8 cellular contexts compared by ENCODE assay signal in genomic region chr9:121992571-121993212, GRCh38.
DNase-seq lines count a peak whose midpoint lies in the region; ATAC-seq and TF ChIP-seq lines count a peak whose summit lies in the region.

No MANE protein-coding gene starts in this region.

- H3K4me3 ChIP-seq in naive thymus-derived CD4-positive, alpha-beta T cell (ENCODE audit: low read length), result no peak overlapping the region
- no peak overlapping the region for H3K4me3 ChIP-seq in testis

- H3K4me1 Mint-ChIP-seq in activated CD8-positive, alpha-beta T cell treated with anti-CD3 and anti-CD28 coated beads for 36 hours (ENCODE audit: low read depth), result no peaks in the 10 kb centered on the region
- H3K4me1 Mint-ChIP-seq in naive thymus-derived CD4-positive, alpha-beta T cell, result no peaks in the 10 kb centered on the region

- H3K36me3 Mint-ChIP-seq in activated CD8-positive, alpha-beta T cell treated with anti-CD3 and anti-CD28 coated beads for 36 hours (ENCODE audit: low read depth), result peaks cover 3% of the 10 kb centered on the region
- peaks cover 0 to 21% (median 13%) of the 10 kb centered on the region in 5 donors for H3K36me3 Mint-ChIP-seq in naive thymus-derived CD4-positive, alpha-beta T cell

- ATAC-seq in activated CD8-positive, alpha-beta T cell treated with anti-CD3 and anti-CD28 coated beads for 36 hours, result peak; percentile 80
- ATAC-seq in naive thymus-derived CD4-positive, alpha-beta T cell, result peak; percentile 62
- no peak for ATAC-seq in HG03135 (IDR thresholded peaks at IDR 0.05; ENCODE audit: unreplicated experiment)

- no peak overlapping the region for H3K4me3 Mint-ChIP-seq in activated CD8-positive, alpha-beta T cell treated with anti-CD3 and anti-CD28 coated beads for 36 hours
- no peak overlapping the region for H3K4me3 Mint-ChIP-seq in naive thymus-derived CD4-positive, alpha-beta T cell

- intact Hi-C loops in activated CD8-positive, alpha-beta T cell treated with anti-CD3 and anti-CD28 coated beads for 36 hours (cut with micrococcal nuclease), result loop anchor here (1.0 to 2.0 kb wide), 2 partner anchors 248 to 305 kb away; no protein-coding TSS in a partner anchor
- intact Hi-C loops in naive thymus-derived CD4-positive, alpha-beta T cell (cut with micrococcal nuclease), result loop anchor here in 1 of 2 donors (1.0 kb wide), 2 partner anchors 248 to 305 kb away; no protein-coding TSS in a partner anchor
- intact Hi-C loops in testis (cut with DNase I; ENCODE audit: low total_unique reads), result loop anchor here (5.0 kb wide), 1 partner anchor 455 kb away; no protein-coding TSS in a partner anchor

- H3K36me3 ChIP-seq in naive thymus-derived CD4-positive, alpha-beta T cell (ENCODE audit: control insufficient read depth in 2 of 3, insufficient read depth in 3 of 3, low read length in 3 of 3), result peaks cover 0 to 5% (median 0%) of the 10 kb centered on the region in 3 experiments
- no peaks in the 10 kb centered on the region for H3K36me3 ChIP-seq in testis (ENCODE audit: low read depth, missing control alignments)

- no peak overlapping the region for H3K27ac Mint-ChIP-seq in activated CD8-positive, alpha-beta T cell treated with anti-CD3 and anti-CD28 coated beads for 36 hours
- H3K27ac Mint-ChIP-seq in naive thymus-derived CD4-positive, alpha-beta T cell, result no peak overlapping the region

- TF ChIP-seq CTCF in activated CD8-positive, alpha-beta T cell treated with anti-CD3 and anti-CD28 coated beads for 36 hours (IDR thresholded peaks at IDR 0.05), result peak; percentile 88
- TF ChIP-seq CTCF in testis (IDR thresholded peaks at IDR 0.05), result peak; percentile 84 to 93 (median 91)

- H3K4me1 ChIP-seq in naive thymus-derived CD4-positive, alpha-beta T cell (ENCODE audit: control insufficient read depth in 2 of 2, insufficient read depth in 2 of 2, low read length in 2 of 2), result no peaks in the 10 kb centered on the region
- no peaks in the 10 kb centered on the region for H3K4me1 ChIP-seq in testis

- H3K9me3 ChIP-seq in naive thymus-derived CD4-positive, alpha-beta T cell (ENCODE audit: control insufficient read depth in 2 of 3, low read length in 3 of 3), result no peaks in the 10 kb centered on the region
- H3K9me3 ChIP-seq in testis, result no peaks in the 10 kb centered on the region

- 16 to 19% methylated on average over 8 of the region's 8 CpGs for WGBS in testis, 2 donors

- CTCF ChIA-PET in HEK293T (lab: Yijun Ruan, JAX), result no interaction called here
- CTCF ChIA-PET in activated CD8-positive, alpha-beta T cell treated with anti-CD3 and anti-CD28 coated beads for 36 hours (lab: Charles Lee), result no interaction called here
- CTCF ChIA-PET in naive thymus-derived CD4-positive, alpha-beta T cell (lab: Charles Lee), result interaction anchor here (1.0 kb wide), 1 partner anchor 14 kb away, joined by 4 read pairs; no protein-coding TSS in a partner anchor

- H3K27me3 ChIP-seq in naive thymus-derived CD4-positive, alpha-beta T cell (ENCODE audit: control insufficient read depth in 2 of 2, insufficient read depth in 2 of 2, low read length in 2 of 2), result no peaks in the 10 kb centered on the region
- no peaks in the 10 kb centered on the region for H3K27me3 ChIP-seq in testis

- POLR2A ChIA-PET in HEK293T (lab: Yijun Ruan, JAX), result no interaction called here
- POLR2A ChIA-PET in activated CD8-positive, alpha-beta T cell treated with anti-CD3 and anti-CD28 coated beads for 36 hours (lab: Charles Lee), result no interaction called here
- POLR2A ChIA-PET in naive thymus-derived CD4-positive, alpha-beta T cell (lab: Charles Lee), result no interaction called here

- DNase-seq in DMS 273 (lab: John Stamatoyannopoulos, UW; ENCODE audit: unreplicated experiment) (peak; percentile 86), HEK293T (ENCODE audit: extremely low spot score) (peak; percentile 76), NCI-H446 treated with DMSO at 0.1 percent for 48 hours (lab: John Stamatoyannopoulos, UW) (peak; percentile 8), erythroblast (lab: John Stamatoyannopoulos, UW) (peak; percentile 78 to 87), testis (peak; percentile 82)
- peak; percentile 67 for DNase-seq in activated CD8-positive, alpha-beta T cell treated with anti-CD3 and anti-CD28 coated beads for 36 hours
- peak in 6 of 9 donors; percentile 10 to 65 (median 49) for DNase-seq in naive thymus-derived CD4-positive, alpha-beta T cell

- no peaks in the 10 kb centered on the region for H3K27me3 Mint-ChIP-seq in activated CD8-positive, alpha-beta T cell treated with anti-CD3 and anti-CD28 coated beads for 36 hours
- no peaks in the 10 kb centered on the region for H3K27me3 Mint-ChIP-seq in naive thymus-derived CD4-positive, alpha-beta T cell

- H3K27ac ChIP-seq in naive thymus-derived CD4-positive, alpha-beta T cell (ENCODE audit: low read depth, low read length), result no peak overlapping the region
- H3K27ac ChIP-seq in testis, result no peak overlapping the region

- no peak for TF ChIP-seq POLR2A in erythroblast (IDR thresholded peaks at IDR 0.05; ENCODE audit: low read length)
- TF ChIP-seq POLR2A in testis (IDR thresholded peaks at IDR 0.05), result no peak

- no peaks in the 10 kb centered on the region for H3K9me3 Mint-ChIP-seq in activated CD8-positive, alpha-beta T cell treated with anti-CD3 and anti-CD28 coated beads for 36 hours
- peaks cover 0 to 2% (median 0%) of the 10 kb centered on the region in 11 donors for H3K9me3 Mint-ChIP-seq in naive thymus-derived CD4-positive, alpha-beta T cell

TF ChIP-seq in HEK293T, 16 proteins besides CTCF, POLR2A, EP300 and RAD21:
- TF ChIP-seq BHLHE40 (IDR thresholded peaks at IDR 0.05; ENCODE audit: borderline replicate concordance) (no peak), ELF4 (IDR thresholded peaks at IDR 0.05) (no peak), HDGF (IDR thresholded peaks at IDR 0.05; ENCODE audit: borderline replicate concordance) (no peak), L3MBTL2 (conservative IDR thresholded peaks at IDR 0.05) (no peak), ZNF384 (IDR thresholded peaks at IDR 0.05) (no peak), NFRKB (IDR thresholded peaks at IDR 0.05) (no peak)
- TF ChIP-seq, protein P1, sequence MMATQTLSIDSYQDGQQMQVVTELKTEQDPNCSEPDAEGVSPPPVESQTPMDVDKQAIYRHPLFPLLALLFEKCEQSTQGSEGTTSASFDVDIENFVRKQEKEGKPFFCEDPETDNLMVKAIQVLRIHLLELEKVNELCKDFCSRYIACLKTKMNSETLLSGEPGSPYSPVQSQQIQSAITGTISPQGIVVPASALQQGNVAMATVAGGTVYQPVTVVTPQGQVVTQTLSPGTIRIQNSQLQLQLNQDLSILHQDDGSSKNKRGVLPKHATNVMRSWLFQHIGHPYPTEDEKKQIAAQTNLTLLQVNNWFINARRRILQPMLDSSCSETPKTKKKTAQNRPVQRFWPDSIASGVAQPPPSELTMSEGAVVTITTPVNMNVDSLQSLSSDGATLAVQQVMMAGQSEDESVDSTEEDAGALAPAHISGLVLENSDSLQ (IDR thresholded peaks at IDR 0.05), result no peak

Comparison
In these comparisons a context has a peak if more than half of its experiments do, and no peak if none do; other contexts are left out.
1. DNase-seq: peak in every context shown above with its lines; median percentile 86 in DMS 273; 82 in erythroblast; 82 in testis; 76 in HEK293T; 67 in activated CD8-positive, alpha-beta T cell treated with anti-CD3 and anti-CD28 coated beads for 36 hours; 49 in naive thymus-derived CD4-positive, alpha-beta T cell; 8 in NCI-H446 treated with DMSO at 0.1 percent for 48 hours.